ENCODE assay signal across 1 cellular context in the genomic region with DNA sequence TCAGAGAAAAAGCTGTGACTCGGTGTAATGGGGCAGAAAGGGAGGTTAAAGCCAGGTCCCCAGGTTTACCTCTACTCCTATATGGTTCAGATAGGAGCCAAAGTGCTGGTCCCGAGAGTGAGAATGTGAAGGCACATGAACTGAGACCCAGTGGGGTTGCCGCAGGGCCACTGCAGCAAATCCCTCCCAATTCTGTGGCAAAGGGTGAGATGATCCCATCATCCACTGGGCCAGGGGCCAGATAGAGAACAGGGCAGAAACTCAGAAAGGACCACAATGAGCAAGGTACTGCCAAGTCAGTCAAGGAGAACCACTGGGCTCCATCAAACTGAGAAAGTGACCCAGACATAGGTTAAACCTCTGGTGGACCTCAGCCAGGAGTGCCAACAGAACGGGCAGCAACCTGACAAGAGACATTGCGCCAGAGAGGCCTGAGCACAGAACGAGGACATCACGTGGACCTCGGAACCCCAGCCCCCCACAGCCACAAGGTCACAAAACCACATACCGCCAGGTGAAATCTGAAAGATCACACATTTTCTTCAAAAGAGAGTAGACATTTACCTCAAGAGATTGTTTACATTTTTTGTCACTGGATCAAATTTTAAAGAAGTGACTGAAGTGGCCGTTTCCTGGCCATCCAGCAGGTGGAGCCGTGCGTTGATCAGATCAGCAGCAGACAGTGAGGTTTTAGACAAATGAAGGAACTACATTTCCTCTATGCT.
TF ChIP-seq lines count a peak whose summit lies in the region.

No MANE protein-coding gene starts in this region.

TF ChIP-seq in HepG2, 621 proteins besides CTCF, POLR2A, EP300 and RAD21 (continued from another document and continues in another):
- peak; percentile 44; the same call in 1 of the 2 replicates for TF ChIP-seq PHF21A (CRISPR knock-in tag; IDR thresholded peaks at IDR 0.05)
- TF ChIP-seq, protein P1, sequence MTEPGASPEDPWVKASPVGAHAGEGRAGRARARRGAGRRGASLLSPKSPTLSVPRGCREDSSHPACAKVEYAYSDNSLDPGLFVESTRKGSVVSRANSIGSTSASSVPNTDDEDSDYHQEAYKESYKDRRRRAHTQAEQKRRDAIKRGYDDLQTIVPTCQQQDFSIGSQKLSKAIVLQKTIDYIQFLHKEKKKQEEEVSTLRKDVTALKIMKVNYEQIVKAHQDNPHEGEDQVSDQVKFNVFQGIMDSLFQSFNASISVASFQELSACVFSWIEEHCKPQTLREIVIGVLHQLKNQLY (CRISPR knock-in tag; IDR thresholded peaks at IDR 0.05): peak; percentile 82
- no peak for TF ChIP-seq ZC3H4 (CRISPR knock-in tag; IDR thresholded peaks at IDR 0.05; ENCODE audit: borderline replicate concordance)
- TF ChIP-seq, protein P2, sequence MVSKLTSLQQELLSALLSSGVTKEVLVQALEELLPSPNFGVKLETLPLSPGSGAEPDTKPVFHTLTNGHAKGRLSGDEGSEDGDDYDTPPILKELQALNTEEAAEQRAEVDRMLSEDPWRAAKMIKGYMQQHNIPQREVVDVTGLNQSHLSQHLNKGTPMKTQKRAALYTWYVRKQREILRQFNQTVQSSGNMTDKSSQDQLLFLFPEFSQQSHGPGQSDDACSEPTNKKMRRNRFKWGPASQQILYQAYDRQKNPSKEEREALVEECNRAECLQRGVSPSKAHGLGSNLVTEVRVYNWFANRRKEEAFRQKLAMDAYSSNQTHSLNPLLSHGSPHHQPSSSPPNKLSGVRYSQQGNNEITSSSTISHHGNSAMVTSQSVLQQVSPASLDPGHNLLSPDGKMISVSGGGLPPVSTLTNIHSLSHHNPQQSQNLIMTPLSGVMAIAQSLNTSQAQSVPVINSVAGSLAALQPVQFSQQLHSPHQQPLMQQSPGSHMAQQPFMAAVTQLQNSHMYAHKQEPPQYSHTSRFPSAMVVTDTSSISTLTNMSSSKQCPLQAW (CRISPR knock-in tag; IDR thresholded peaks at IDR 0.05): peak; percentile 45; the same call in 1 of the 2 replicates
- TF ChIP-seq POLR2AphosphoS5 (IDR thresholded peaks at IDR 0.05; ENCODE audit: low read depth, low read length): no peak
- no peak for TF ChIP-seq GLI4 (CRISPR knock-in tag; IDR thresholded peaks at IDR 0.05; ENCODE audit: borderline replicate concordance)
- TF ChIP-seq, protein P3, sequence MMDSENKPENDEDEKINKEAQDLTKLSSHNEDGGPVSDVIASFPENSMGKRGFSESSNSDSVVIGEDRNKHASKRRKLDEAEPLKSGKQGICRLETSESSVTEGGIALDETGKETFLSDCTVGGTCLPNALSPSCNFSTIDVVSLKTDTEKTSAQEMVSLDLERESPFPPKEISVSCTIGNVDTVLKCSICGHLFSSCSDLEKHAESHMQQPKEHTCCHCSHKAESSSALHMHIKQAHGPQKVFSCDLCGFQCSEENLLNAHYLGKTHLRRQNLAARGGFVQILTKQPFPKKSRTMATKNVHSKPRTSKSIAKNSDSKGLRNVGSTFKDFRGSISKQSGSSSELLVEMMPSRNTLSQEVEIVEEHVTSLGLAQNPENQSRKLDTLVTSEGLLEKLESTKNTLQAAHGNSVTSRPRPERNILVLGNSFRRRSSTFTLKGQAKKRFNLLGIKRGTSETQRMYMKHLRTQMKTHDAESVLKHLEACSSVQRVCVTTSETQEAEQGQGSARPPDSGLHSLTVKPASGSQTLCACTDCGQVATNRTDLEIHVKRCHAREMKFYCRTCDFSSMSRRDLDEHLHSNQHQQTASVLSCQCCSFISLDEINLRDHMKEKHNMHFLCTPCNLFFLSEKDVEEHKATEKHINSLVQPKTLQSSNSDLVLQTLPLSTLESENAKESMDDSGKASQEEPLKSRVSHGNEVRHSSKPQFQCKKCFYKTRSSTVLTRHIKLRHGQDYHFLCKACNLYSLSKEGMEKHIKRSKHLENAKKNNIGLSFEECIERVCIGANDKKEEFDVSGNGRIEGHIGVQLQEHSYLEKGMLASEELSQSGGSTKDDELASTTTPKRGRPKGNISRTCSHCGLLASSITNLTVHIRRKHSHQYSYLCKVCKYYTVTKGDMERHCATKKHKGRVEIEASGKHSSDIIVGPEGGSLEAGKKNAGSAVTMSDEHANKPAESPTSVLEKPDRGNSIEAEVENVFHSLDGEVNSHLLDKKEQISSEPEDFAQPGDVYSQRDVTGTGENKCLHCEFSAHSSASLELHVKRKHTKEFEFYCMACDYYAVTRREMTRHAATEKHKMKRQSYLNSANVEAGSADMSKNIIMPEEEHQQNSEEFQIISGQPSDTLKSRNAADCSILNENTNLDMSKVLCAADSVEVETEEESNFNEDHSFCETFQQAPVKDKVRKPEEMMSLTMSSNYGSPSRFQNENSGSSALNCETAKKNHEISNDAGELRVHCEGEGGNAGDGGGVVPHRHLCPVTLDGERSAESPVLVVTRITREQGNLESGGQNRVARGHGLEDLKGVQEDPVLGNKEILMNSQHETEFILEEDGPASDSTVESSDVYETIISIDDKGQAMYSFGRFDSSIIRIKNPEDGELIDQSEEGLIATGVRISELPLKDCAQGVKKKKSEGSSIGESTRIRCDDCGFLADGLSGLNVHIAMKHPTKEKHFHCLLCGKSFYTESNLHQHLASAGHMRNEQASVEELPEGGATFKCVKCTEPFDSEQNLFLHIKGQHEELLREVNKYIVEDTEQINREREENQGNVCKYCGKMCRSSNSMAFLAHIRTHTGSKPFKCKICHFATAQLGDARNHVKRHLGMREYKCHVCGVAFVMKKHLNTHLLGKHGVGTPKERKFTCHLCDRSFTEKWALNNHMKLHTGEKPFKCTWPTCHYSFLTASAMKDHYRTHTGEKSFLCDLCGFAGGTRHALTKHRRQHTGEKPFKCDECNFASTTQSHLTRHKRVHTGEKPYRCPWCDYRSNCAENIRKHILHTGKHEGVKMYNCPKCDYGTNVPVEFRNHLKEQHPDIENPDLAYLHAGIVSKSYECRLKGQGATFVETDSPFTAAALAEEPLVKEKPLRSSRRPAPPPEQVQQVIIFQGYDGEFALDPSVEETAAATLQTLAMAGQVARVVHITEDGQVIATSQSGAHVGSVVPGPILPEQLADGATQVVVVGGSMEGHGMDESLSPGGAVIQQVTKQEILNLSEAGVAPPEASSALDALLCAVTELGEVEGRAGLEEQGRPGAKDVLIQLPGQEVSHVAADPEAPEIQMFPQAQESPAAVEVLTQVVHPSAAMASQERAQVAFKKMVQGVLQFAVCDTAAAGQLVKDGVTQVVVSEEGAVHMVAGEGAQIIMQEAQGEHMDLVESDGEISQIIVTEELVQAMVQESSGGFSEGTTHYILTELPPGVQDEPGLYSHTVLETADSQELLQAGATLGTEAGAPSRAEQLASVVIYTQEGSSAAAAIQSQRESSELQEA (CRISPR knock-in tag; IDR thresholded peaks at IDR 0.05; ENCODE audit: not compliant biosample characterization): peak; percentile 43
- TF ChIP-seq, protein P4, sequence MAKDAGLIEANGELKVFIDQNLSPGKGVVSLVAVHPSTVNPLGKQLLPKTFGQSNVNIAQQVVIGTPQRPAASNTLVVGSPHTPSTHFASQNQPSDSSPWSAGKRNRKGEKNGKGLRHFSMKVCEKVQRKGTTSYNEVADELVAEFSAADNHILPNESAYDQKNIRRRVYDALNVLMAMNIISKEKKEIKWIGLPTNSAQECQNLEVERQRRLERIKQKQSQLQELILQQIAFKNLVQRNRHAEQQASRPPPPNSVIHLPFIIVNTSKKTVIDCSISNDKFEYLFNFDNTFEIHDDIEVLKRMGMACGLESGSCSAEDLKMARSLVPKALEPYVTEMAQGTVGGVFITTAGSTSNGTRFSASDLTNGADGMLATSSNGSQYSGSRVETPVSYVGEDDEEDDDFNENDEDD (CRISPR knock-in tag; IDR thresholded peaks at IDR 0.05; ENCODE audit: borderline replicate concordance): no peak
- no peak for TF ChIP-seq ZNF367 (CRISPR knock-in tag; IDR thresholded peaks at IDR 0.05; ENCODE audit: borderline replicate concordance)
- TF ChIP-seq, protein P5, sequence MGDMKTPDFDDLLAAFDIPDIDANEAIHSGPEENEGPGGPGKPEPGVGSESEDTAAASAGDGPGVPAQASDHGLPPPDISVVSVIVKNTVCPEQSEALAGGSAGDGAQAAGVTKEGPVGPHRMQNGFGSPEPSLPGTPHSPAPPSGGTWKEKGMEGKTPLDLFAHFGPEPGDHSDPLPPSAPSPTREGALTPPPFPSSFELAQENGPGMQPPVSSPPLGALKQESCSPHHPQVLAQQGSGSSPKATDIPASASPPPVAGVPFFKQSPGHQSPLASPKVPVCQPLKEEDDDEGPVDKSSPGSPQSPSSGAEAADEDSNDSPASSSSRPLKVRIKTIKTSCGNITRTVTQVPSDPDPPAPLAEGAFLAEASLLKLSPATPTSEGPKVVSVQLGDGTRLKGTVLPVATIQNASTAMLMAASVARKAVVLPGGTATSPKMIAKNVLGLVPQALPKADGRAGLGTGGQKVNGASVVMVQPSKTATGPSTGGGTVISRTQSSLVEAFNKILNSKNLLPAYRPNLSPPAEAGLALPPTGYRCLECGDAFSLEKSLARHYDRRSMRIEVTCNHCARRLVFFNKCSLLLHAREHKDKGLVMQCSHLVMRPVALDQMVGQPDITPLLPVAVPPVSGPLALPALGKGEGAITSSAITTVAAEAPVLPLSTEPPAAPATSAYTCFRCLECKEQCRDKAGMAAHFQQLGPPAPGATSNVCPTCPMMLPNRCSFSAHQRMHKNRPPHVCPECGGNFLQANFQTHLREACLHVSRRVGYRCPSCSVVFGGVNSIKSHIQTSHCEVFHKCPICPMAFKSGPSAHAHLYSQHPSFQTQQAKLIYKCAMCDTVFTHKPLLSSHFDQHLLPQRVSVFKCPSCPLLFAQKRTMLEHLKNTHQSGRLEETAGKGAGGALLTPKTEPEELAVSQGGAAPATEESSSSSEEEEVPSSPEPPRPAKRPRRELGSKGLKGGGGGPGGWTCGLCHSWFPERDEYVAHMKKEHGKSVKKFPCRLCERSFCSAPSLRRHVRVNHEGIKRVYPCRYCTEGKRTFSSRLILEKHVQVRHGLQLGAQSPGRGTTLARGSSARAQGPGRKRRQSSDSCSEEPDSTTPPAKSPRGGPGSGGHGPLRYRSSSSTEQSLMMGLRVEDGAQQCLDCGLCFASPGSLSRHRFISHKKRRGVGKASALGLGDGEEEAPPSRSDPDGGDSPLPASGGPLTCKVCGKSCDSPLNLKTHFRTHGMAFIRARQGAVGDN (CRISPR knock-in tag; IDR thresholded peaks at IDR 0.05): peak; percentile 79
- TF ChIP-seq ZNF350 (CRISPR knock-in tag; IDR thresholded peaks at IDR 0.05; ENCODE audit: borderline replicate concordance, low read depth): no peak
- TF ChIP-seq, protein P6, sequence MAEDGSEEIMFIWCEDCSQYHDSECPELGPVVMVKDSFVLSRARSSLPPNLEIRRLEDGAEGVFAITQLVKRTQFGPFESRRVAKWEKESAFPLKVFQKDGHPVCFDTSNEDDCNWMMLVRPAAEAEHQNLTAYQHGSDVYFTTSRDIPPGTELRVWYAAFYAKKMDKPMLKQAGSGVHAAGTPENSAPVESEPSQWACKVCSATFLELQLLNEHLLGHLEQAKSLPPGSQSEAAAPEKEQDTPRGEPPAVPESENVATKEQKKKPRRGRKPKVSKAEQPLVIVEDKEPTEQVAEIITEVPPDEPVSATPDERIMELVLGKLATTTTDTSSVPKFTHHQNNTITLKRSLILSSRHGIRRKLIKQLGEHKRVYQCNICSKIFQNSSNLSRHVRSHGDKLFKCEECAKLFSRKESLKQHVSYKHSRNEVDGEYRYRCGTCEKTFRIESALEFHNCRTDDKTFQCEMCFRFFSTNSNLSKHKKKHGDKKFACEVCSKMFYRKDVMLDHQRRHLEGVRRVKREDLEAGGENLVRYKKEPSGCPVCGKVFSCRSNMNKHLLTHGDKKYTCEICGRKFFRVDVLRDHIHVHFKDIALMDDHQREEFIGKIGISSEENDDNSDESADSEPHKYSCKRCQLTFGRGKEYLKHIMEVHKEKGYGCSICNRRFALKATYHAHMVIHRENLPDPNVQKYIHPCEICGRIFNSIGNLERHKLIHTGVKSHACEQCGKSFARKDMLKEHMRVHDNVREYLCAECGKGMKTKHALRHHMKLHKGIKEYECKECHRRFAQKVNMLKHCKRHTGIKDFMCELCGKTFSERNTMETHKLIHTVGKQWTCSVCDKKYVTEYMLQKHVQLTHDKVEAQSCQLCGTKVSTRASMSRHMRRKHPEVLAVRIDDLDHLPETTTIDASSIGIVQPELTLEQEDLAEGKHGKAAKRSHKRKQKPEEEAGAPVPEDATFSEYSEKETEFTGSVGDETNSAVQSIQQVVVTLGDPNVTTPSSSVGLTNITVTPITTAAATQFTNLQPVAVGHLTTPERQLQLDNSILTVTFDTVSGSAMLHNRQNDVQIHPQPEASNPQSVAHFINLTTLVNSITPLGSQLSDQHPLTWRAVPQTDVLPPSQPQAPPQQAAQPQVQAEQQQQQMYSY (CRISPR knock-in tag; IDR thresholded peaks at IDR 0.05): no peak
- TF ChIP-seq GATAD2A (CRISPR knock-in tag; IDR thresholded peaks at IDR 0.05): peak; percentile 65
- TF ChIP-seq, protein P7, sequence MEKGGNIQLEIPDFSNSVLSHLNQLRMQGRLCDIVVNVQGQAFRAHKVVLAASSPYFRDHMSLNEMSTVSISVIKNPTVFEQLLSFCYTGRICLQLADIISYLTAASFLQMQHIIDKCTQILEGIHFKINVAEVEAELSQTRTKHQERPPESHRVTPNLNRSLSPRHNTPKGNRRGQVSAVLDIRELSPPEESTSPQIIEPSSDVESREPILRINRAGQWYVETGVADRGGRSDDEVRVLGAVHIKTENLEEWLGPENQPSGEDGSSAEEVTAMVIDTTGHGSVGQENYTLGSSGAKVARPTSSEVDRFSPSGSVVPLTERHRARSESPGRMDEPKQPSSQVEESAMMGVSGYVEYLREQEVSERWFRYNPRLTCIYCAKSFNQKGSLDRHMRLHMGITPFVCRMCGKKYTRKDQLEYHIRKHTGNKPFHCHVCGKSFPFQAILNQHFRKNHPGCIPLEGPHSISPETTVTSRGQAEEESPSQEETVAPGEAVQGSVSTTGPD (CRISPR knock-in tag; IDR thresholded peaks at IDR 0.05): no peak
- no peak for TF ChIP-seq RFX5 (IDR thresholded peaks at IDR 0.05; ENCODE audit: low read depth, low read length)
